In genomic region chr1:18554101-18554500, GRCh38 we compare ENCODE assay signal across 28 cellular contexts.
"Had no signal": no experiment of that assay in that cellular context is flagged by ENCODE, and none has a peak within 500 bp of the region (broad histone marks: within the 10 kb centered on the region; RNA-seq: fewer than 3 reads in every experiment).

No MANE protein-coding gene starts in this region.

- H3K4me3 Mint-ChIP-seq: effector memory CD8-positive, alpha-beta T cell; endodermal cell; mesothelial cell of epicardium; naive thymus-derived CD8-positive, alpha-beta T cell had no signal

- FAIRE-seq: endometrium, islet of Langerhans, keratinocyte had no signal

- H3K4me1 ChIP-seq: gastrocnemius medialis, left lung had no signal

- H3K36me3 ChIP-seq: esophagus squamous epithelium, gastrocnemius medialis, heart right ventricle, left lung, lower lobe of right lung had no signal

- H3K36me3 Mint-ChIP-seq: mesothelial cell of epicardium; naive B cell; naive thymus-derived CD8-positive, alpha-beta T cell had no signal

- H3K27ac ChIP-seq: coronary artery, dorsolateral prefrontal cortex, epithelial cell of prostate, esophagus squamous epithelium, gastrocnemius medialis, heart right ventricle, left lung, lower lobe of right lung had no signal

- H3K4me3 ChIP-seq: coronary artery, dorsolateral prefrontal cortex, esophagus squamous epithelium, gastrocnemius medialis, heart right ventricle, left lung, lower lobe of right lung, mucosa of descending colon had no signal

- H3K9me3 ChIP-seq: esophagus squamous epithelium, gastrocnemius medialis, heart right ventricle, left lung, lower lobe of right lung, mucosa of descending colon had no signal

- DNase-seq: dorsolateral prefrontal cortex; effector CD4-positive, alpha-beta T cell; effector memory CD8-positive, alpha-beta T cell; endodermal cell; erythroblast; esophagus squamous epithelium; foreskin fibroblast; foreskin melanocyte; gastrocnemius medialis; glutamatergic neuron; head of caudate nucleus; heart right ventricle; hippocampal formation; left cardiac atrium; left lung; left ventricle myocardium superior; lower lobe of right lung; mesenchymal stem cell; naive B cell; naive thymus-derived CD8-positive, alpha-beta T cell had no signal

- H3K27ac Mint-ChIP-seq: effector memory CD8-positive, alpha-beta T cell; endodermal cell; mesothelial cell of epicardium; naive thymus-derived CD8-positive, alpha-beta T cell had no signal

- ATAC-seq: effector memory CD8-positive, alpha-beta T cell; esophagus mucosa; gastrocnemius medialis; heart right ventricle; left cardiac atrium; left lung; left ventricle myocardium superior; lower lobe of right lung; mucosa of descending colon; naive thymus-derived CD8-positive, alpha-beta T cell had no signal

- H3K9me3 Mint-ChIP-seq: effector memory CD8-positive, alpha-beta T cell; endodermal cell; mesothelial cell of epicardium; naive thymus-derived CD8-positive, alpha-beta T cell had no signal
